ENCODE assay signal across 30 cellular contexts in genomic region chr6:47495207-47495606, GRCh38.
"Had no signal": no experiment of that assay in that cellular context is flagged by ENCODE, and none has a peak within 500 bp of the region (broad histone marks: within the 10 kb centered on the region; RNA-seq: fewer than 3 reads in every experiment).

No MANE protein-coding gene starts in this region.

- H3K27me3 ChIP-seq: brain microvascular endothelial cell, Peyer's patch had no signal

- H3K9me3 Mint-ChIP-seq: activated CD4-positive, alpha-beta T cell treated with anti-CD3 and anti-CD28 coated beads, Interleukin-2, amount 10 ng/mL, durations not matched to agents 24 days and 14 days; activated T-cell treated with anti-CD3 and anti-CD28 coated beads, Interleukin-2, amount 50 U/mL, for 24 hours; activated T-helper 2 cell treated with anti-CD3 and anti-CD28 coated beads, Interferon-gamma antibody, Interleukin-2, Interleukin-4, amounts not matched to agents 10 μg/mL and 5 μg/mL and 100 μg/mL, durations not matched to agents 14 hours and 24 hours and 36 hours had no signal

- H3K9me3 ChIP-seq: Peyer's patch had no signal

- H3K27me3 Mint-ChIP-seq: activated CD4-positive, alpha-beta T cell treated with anti-CD3 and anti-CD28 coated beads, Interleukin-2, amount 10 ng/mL, durations not matched to agents 24 days and 14 days; activated naive CD8-positive, alpha-beta T cell; activated naive CD8-positive, alpha-beta T cell treated with anti-CD3 and anti-CD28 coated beads, Interleukin-2, amount 50 U/mL, for 24 hours; activated T-cell treated with anti-CD3 and anti-CD28 coated beads, Interleukin-2, amount 50 U/mL, for 24 hours had no signal

- H3K36me3 ChIP-seq: brain microvascular endothelial cell, Peyer's patch, WERI-Rb-1 had no signal

- H3K4me3 Mint-ChIP-seq: activated CD4-positive, alpha-beta T cell treated with anti-CD3 and anti-CD28 coated beads, Interleukin-2, amount 10 ng/mL, durations not matched to agents 24 days and 14 days; activated CD8-positive, alpha-beta T cell treated with anti-CD3 and anti-CD28 coated beads, Interleukin-2, amount 10 ng/mL, durations not matched to agents 7 days and 5 days; activated naive CD8-positive, alpha-beta T cell; activated naive CD8-positive, alpha-beta T cell treated with anti-CD3 and anti-CD28 coated beads, Interleukin-2, amount 50 U/mL, for 24 hours; activated T-cell treated with anti-CD3 and anti-CD28 coated beads, Interleukin-2, amount 50 U/mL, for 24 hours had no signal

- ATAC-seq: activated CD8-positive, alpha-beta T cell treated with anti-CD3 and anti-CD28 coated beads, Interleukin-2, amount 10 ng/mL, durations not matched to agents 7 days and 5 days; activated naive CD8-positive, alpha-beta T cell treated with anti-CD3 and anti-CD28 coated beads, Interleukin-2, amount 50 U/mL, for 24 hours; Right ventricle myocardium inferior; SK-N-SH treated with all-trans-retinoic acid at 6 μM for 48 hours had no signal

- H3K27ac ChIP-seq: brain microvascular endothelial cell, Peyer's patch, RWPE1, WERI-Rb-1 had no signal

- H3K4me3 ChIP-seq: Peyer's patch had no signal

- DNase-seq: activated CD4-positive, alpha-beta T cell treated with anti-CD3 and anti-CD28 coated beads, Interleukin-2, amount 10 ng/mL, durations not matched to agents 24 days and 14 days; activated CD4-positive, alpha-beta T cell treated with anti-CD3 and anti-CD28 coated beads, Interleukin-2, amount 50 U/mL, for 48 hours; activated CD8-positive, alpha-beta T cell treated with anti-CD3 and anti-CD28 coated beads, Interleukin-2, amount 10 ng/mL, durations not matched to agents 7 days and 5 days; activated gamma-delta T cell; activated naive CD4-positive, alpha-beta T cell treated with Interleukin-2 at 50 U/mL for 16 hours; activated naive CD8-positive, alpha-beta T cell treated with anti-CD3 and anti-CD28 coated beads, Interleukin-2, amount 50 U/mL, for 24 hours; activated T-cell treated with anti-CD3 and anti-CD28 coated beads, Interleukin-2, amount 50 U/mL, for 24 hours; anterior cingulate cortex; brain microvascular endothelial cell; central memory CD4-positive, alpha-beta T cell; MM.1S; MV-4-11; NCI-H1092; NCI-H1436 treated with DMSO at 0.1 percent for 48 hours; NCI-H1694 treated with DMSO at 0.1 percent for 48 hours; NCI-H2029; NCI-H345; NCI-H524 treated with DMSO at 0.1 percent for 48 hours; Peyer's patch; SIG-M5; SW 1271; T-helper 1 cell; T-helper 2 cell; T-helper 9 cell; WERI-Rb-1 had no signal

- H3K27ac Mint-ChIP-seq: activated CD4-positive, alpha-beta T cell treated with anti-CD3 and anti-CD28 coated beads, Interleukin-2, amount 10 ng/mL, durations not matched to agents 24 days and 14 days; activated CD8-positive, alpha-beta T cell treated with anti-CD3 and anti-CD28 coated beads, Interleukin-2, amount 10 ng/mL, durations not matched to agents 7 days and 5 days; activated naive CD8-positive, alpha-beta T cell; activated naive CD8-positive, alpha-beta T cell treated with anti-CD3 and anti-CD28 coated beads, Interleukin-2, amount 50 U/mL, for 24 hours; activated T-cell treated with anti-CD3 and anti-CD28 coated beads, Interleukin-2, amount 50 U/mL, for 24 hours; activated T-helper 2 cell treated with anti-CD3 and anti-CD28 coated beads, Interferon-gamma antibody, Interleukin-2, Interleukin-4, amounts not matched to agents 10 μg/mL and 5 μg/mL and 100 μg/mL, durations not matched to agents 14 hours and 24 hours and 36 hours had no signal
